Comparison of ENCODE assay signal across 8 cellular contexts in the genomic region with DNA sequence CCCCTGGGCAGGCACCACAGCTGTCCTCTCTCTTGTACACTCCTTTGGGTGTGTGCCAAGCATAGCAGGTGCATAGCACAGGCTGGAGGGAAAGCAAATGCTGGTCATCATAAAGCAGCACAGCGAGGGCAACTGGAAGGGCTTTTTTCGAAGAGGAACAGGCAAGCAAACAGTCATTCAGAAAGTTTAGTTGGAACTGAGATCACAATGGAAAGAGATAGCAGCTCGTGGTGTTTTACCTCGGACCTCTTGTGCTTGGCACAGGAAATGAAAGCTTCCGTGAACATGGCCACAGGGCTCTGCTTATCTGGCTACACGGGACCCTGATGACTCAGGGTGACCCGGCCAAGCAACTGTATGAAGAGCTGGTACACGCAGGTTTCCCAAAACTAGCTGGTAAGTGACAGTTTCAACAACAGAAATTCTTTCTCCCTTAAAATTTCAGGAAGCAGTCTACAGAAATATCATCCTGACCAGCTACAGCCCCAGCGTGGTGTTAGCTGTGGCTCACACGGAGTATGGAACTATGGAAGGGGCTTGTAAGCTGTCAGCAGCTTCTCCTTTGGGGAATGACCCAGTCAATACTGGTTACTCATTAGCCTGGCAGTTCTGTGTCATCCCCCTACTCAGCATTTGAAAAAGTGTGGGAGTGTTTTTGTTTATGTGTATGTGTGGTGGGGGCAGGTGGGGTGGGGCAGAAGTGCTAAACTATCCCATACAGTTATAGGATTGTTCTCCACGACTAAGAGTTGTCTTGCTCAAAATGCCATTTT. TPM values are rescaled to one million over a fixed set of nuclear protein-coding genes. Genes with fewer than 3 reads are reported as not detected.
DNase-seq lines count a peak whose midpoint lies in the region; ATAC-seq lines count a peak whose summit lies in the region.

No MANE protein-coding gene starts in this region.

- peak overlapping the region; percentile 74 for H3K4me3 Mint-ChIP-seq in activated CD4-positive, alpha-beta memory T cell treated with anti-CD3 and anti-CD28 coated beads for 36 hours

- POLR2A ChIA-PET in activated CD4-positive, alpha-beta memory T cell treated with anti-CD3 and anti-CD28 coated beads for 36 hours (lab: Charles Lee): interaction anchor here (0.7 to 3.2 kb wide), 8 partner anchors 9 to 432 kb away, joined by 3 to 27 read pairs (median 6); a partner anchor contains a TSS

- DNase-seq in AML-193 (lab: John Stamatoyannopoulos, UW) (peak; percentile 50), NCI-H2171 treated with DMSO at 0.1 percent for 48 hours (lab: John Stamatoyannopoulos, UW) (peak; percentile 31), glomerular visceral epithelial cell (ENCODE audit: extremely low spot score) (peak; percentile 65), NCI-H1930 (lab: John Stamatoyannopoulos, UW) (no peak)
- peak; percentile 87 for DNase-seq in activated CD4-positive, alpha-beta memory T cell treated with anti-CD3 and anti-CD28 coated beads for 36 hours
- peak; percentile 63 to 69 for DNase-seq in stimulated activated CD4-positive, alpha-beta T cell treated with anti-CD3 and anti-CD28 coated beads, Interleukin-15, amount 100 ng/mL, for 48 hours (ENCODE audit: low read depth in 2 of 2)

- H3K4me1 Mint-ChIP-seq in activated CD4-positive, alpha-beta memory T cell treated with anti-CD3 and anti-CD28 coated beads for 36 hours (ENCODE audit: low read depth): peaks cover 36% of the 10 kb centered on the region

- intact Hi-C loops in activated CD4-positive, alpha-beta memory T cell treated with anti-CD3 and anti-CD28 coated beads for 36 hours (cut with micrococcal nuclease): loop anchor here (1.0 to 5.0 kb wide), 10 partner anchors 9 to 1092 kb away; a partner anchor contains a TSS

- ATAC-seq in GM18861 (IDR thresholded peaks at IDR 0.05; ENCODE audit: unreplicated experiment) (peak; percentile 90), HG03060 (IDR thresholded peaks at IDR 0.05; ENCODE audit: low read depth, unreplicated experiment) (peak; percentile 85)

- no peaks in the 10 kb centered on the region for H3K9me3 Mint-ChIP-seq in activated CD4-positive, alpha-beta memory T cell treated with anti-CD3 and anti-CD28 coated beads for 36 hours

- H3K36me3 Mint-ChIP-seq in activated CD4-positive, alpha-beta memory T cell treated with anti-CD3 and anti-CD28 coated beads for 36 hours: peaks cover 12% of the 10 kb centered on the region

- no peaks in the 10 kb centered on the region for H3K27me3 Mint-ChIP-seq in activated CD4-positive, alpha-beta memory T cell treated with anti-CD3 and anti-CD28 coated beads for 36 hours

- CTCF ChIA-PET in activated CD4-positive, alpha-beta memory T cell treated with anti-CD3 and anti-CD28 coated beads for 36 hours (lab: Charles Lee): interaction anchor here (0.7 to 1.6 kb wide), 8 partner anchors 8 to 432 kb away, joined by 3 to 10 read pairs (median 6); a partner anchor contains a TSS

- H3K27ac Mint-ChIP-seq in activated CD4-positive, alpha-beta memory T cell treated with anti-CD3 and anti-CD28 coated beads for 36 hours: peak overlapping the region; percentile 94

RNA-seq across cellular contexts. Expression of a gene that starts 48.1 kb away (rescaled TPM):
- total RNA-seq in activated CD4-positive, alpha-beta memory T cell treated with anti-CD3 and anti-CD28 coated beads for 36 hours: 10 to 100 TPM; 20.7 to 21.8 TPM

RNA-seq across cellular contexts. Expression of a gene that starts 57.9 kb away (rescaled TPM):
- total RNA-seq in activated CD4-positive, alpha-beta memory T cell treated with anti-CD3 and anti-CD28 coated beads for 36 hours: not detected

Comparison
In these comparisons a context has a peak if more than half of its experiments do, and no peak if none do; other contexts are left out.
1. DNase-seq: peak in AML-193 (2 of 2), NCI-H2171 treated with DMSO at 0.1 percent for 48 hours (single experiment), activated CD4-positive, alpha-beta memory T cell treated with anti-CD3 and anti-CD28 coated beads for 36 hours (single experiment), glomerular visceral epithelial cell (single experiment) and stimulated activated CD4-positive, alpha-beta T cell treated with anti-CD3 and anti-CD28 coated beads, Interleukin-15, amount 100 ng/mL, for 48 hours (2 of 2); none in NCI-H1930 (0 of 2).